Comparison of ENCODE assay signal across 8 cellular contexts in the genomic region with DNA sequence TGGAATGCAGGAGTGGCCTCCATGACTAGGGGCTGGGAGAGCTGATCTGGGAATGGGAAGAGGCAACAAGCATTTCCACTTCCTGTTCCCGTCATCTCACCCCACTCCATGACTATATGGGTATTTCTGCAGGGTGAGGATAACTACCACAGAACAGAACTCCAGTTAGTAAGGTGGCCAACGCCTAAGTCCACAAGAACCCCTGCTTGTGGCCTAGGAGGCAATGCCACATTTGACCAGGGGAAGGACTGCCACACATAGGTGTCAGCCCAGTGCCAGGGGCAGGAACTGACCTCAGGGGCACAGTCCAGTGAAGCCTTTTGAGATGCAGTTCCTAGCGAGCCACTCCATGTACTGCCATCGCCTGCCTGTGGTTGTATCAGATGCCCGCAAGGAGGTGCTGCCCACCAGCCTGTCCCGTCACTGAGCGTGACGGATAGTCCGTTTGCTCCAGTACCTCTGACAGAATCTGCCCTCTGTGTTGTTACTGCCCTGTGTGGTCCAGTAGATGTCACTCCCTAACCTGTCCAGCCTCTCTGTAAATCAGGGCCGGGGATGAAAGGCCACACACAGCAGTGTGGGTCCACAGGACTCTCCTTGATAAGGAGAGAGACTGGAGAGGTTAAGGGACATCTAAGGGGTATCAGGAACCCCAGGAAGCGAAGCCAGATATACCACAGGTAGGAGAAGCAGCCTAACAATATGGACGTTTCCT. TPM values are rescaled to one million over a fixed set of nuclear protein-coding genes. Genes with fewer than 3 reads are reported as not detected.
DNase-seq lines count a peak whose midpoint lies in the region; ATAC-seq and TF ChIP-seq lines count a peak whose summit lies in the region.

No MANE protein-coding gene starts in this region.

- peak; percentile 27 to 67 (median 61) for TF ChIP-seq CTCF in body of pancreas (IDR thresholded peaks at IDR 0.05)

- no peaks in the 10 kb centered on the region for H3K36me3 ChIP-seq in body of pancreas (replicated peaks in 1 of 2; ENCODE audit: insufficient read depth in 1 of 2, low read depth in 2 of 2)

- no peaks in the 10 kb centered on the region for H3K9me3 ChIP-seq in body of pancreas

- H3K27me3 Mint-ChIP-seq in immature natural killer cell (ENCODE audit: low read depth in 3 of 3): peaks cover 4 to 7% (median 4%) of the 10 kb centered on the region in 3 donors

- no peak overlapping the region for H3K4me3 ChIP-seq in body of pancreas

- intact Hi-C loops in body of pancreas (cut with DNase I): no loop called here

- DNase-seq in ELF-1 (ENCODE audit: low read depth, low spot score) (peak; percentile 92), HUDEP-2 (lab: John Stamatoyannopoulos, UW; ENCODE audit: unreplicated experiment in 76 of 76) (peak in 47 of 76 experiments; percentile 3 to 58 (median 26)), SHP77 treated with DMSO at 0.1 percent for 48 hours (lab: John Stamatoyannopoulos, UW) (peak; percentile 89), body of pancreas (peak; percentile 54 to 71 (median 70)), immature natural killer cell (peak; percentile 33 to 41 (median 38))
- peak; percentile 52 for DNase-seq in stimulated activated CD4-positive, alpha-beta T cell treated with anti-CD3 and anti-CD28 coated beads, Interleukin-1b, Interleukin-23, amount 100 ng/mL, for 48 hours

- peaks cover 20% of the 10 kb centered on the region for H3K4me1 ChIP-seq in body of pancreas

- H3K4me1 Mint-ChIP-seq in immature natural killer cell: peaks cover 12 to 20% of the 10 kb centered on the region in 2 donors

- TF ChIP-seq POLR2A in body of pancreas (IDR thresholded peaks at IDR 0.05): no peak
- TF ChIP-seq POLR2A in GM18505 (IDR thresholded peaks at IDR 0.05; ENCODE audit: borderline replicate concordance, extremely low read depth, insufficient read depth, insufficient read length): no peak

- H3K27ac ChIP-seq in body of pancreas: no peak overlapping the region

- peak overlapping the region in 1 of 6 donors; percentile 25 for H3K27ac Mint-ChIP-seq in immature natural killer cell

- WGBS in body of pancreas, 2 donors: 18 to 43% methylated on average over 6 to 12 of the region's 12 CpGs

- peak; percentile 39 for ATAC-seq in body of pancreas
- no peak for ATAC-seq in GM21619 (IDR thresholded peaks at IDR 0.05; ENCODE audit: unreplicated experiment)
- no peak for ATAC-seq in GM18505 (IDR thresholded peaks at IDR 0.05; ENCODE audit: unreplicated experiment)

- no peak overlapping the region for H3K4me3 Mint-ChIP-seq in immature natural killer cell

- no peaks in the 10 kb centered on the region for H3K36me3 Mint-ChIP-seq in immature natural killer cell

- H3K27me3 ChIP-seq in body of pancreas: no peaks in the 10 kb centered on the region

- no peaks in the 10 kb centered on the region for H3K9me3 Mint-ChIP-seq in immature natural killer cell

RNA-seq across cellular contexts. Expression of a gene that starts 3.5 kb away (rescaled TPM):
- total RNA-seq in body of pancreas: 10 to 100 TPM; 10.1 to 22.1 TPM
- polyA plus RNA-seq in immature natural killer cell: 10 to 100 TPM; 17.9 to 28.4 (median 18.8) TPM

RNA-seq across cellular contexts. Expression of a gene that starts 12.2 kb away (rescaled TPM):
- total RNA-seq in body of pancreas: not detected
- not detected for polyA plus RNA-seq in immature natural killer cell

RNA-seq across cellular contexts. Expression of a gene that starts 34.8 kb away (rescaled TPM):
- 1 to 10 TPM; 3.1 to 4.6 TPM for total RNA-seq in body of pancreas
- not detected for polyA plus RNA-seq in immature natural killer cell

RNA-seq across cellular contexts. Expression of a gene that starts 43.3 kb away (rescaled TPM):
- total RNA-seq in body of pancreas: 10 to 100 TPM; 33.0 to 46.4 TPM
- 100 to 1,000 TPM; 112 to 198 (median 121) TPM for polyA plus RNA-seq in immature natural killer cell

RNA-seq across cellular contexts. Expression of a gene that starts 43.6 kb away (rescaled TPM):
- total RNA-seq in body of pancreas: not detected
- not detected for polyA plus RNA-seq in immature natural killer cell

Comparison
In these comparisons a context has a peak if more than half of its experiments do, and no peak if none do; other contexts are left out.
1. DNase-seq: peak in every context shown above with its lines; median percentile 92 in ELF-1; 89 in SHP77 treated with DMSO at 0.1 percent for 48 hours; 70 in body of pancreas; 52 in stimulated activated CD4-positive, alpha-beta T cell treated with anti-CD3 and anti-CD28 coated beads, Interleukin-1b, Interleukin-23, amount 100 ng/mL, for 48 hours; 38 in immature natural killer cell; 26 in HUDEP-2.